In genomic region chr1:18170444-18170843, GRCh38 we compare ENCODE assay signal across 36 cellular contexts.
"Had no signal": no experiment of that assay in that cellular context is flagged by ENCODE, and none has a peak within 500 bp of the region (broad histone marks: within the 10 kb centered on the region; RNA-seq: fewer than 3 reads in every experiment).

No MANE protein-coding gene starts in this region.

- H3K4me1 ChIP-seq: body of pancreas, breast epithelium had no signal

- H3K27ac Mint-ChIP-seq: activated B cell treated with CpG ODN at 0.5 μM for 24 hours; activated CD4-positive, alpha-beta memory T cell treated with anti-CD3 and anti-CD28 coated beads for 36 hours; activated CD4-positive, alpha-beta T cell treated with anti-CD3 and anti-CD28 coated beads, Interleukin-2, amount 10 ng/mL, durations not matched to agents 24 days and 14 days; activated CD8-positive, alpha-beta T cell treated with anti-CD3 and anti-CD28 coated beads for 36 hours; activated naive CD4-positive, alpha-beta T cell treated with anti-CD3 and anti-CD28 coated beads for 36 hours; activated naive CD4-positive, alpha-beta T cell treated with anti-CD3 and anti-CD28 coated beads, Interleukin-2, amount 50 U/mL, for 72 hours; activated naive CD8-positive, alpha-beta T cell treated with anti-CD3 and anti-CD28 coated beads for 36 hours; activated T-cell treated with anti-CD3 and anti-CD28 coated beads, Interleukin-2, amount 50 U/mL, for 72 hours; activated T-helper 1 cell treated with anti-CD3 and anti-CD28 coated beads, Interleukin-12 subunit alpha, Interleukin-12 subunit beta, Interleukin-2, Interleukin-4 antibody, amounts not matched to agents 30 ng/mL and 10 ng/mL and 1 ng/mL, durations not matched to agents 14 hours and 24 hours and 36 hours; activated T-helper 17 cell treated with anti-CD3 and anti-CD28 coated beads, Interleukin-2, amount 50 U/mL, for 72 hours; T-helper 1 cell treated with Interleukin-12 subunit alpha and Interleukin-12 subunit beta and Interleukin-4 antibody, amounts not matched to agents 30 μg/mL and 1 μg/mL, for 36 hours; T-helper 2 cell treated with Interferon-gamma antibody and Interleukin-4, amounts not matched to agents 5 μg/mL and 100 μg/mL, for 36 hours had no signal

- H3K27ac ChIP-seq: adrenal gland, body of pancreas, brain microvascular endothelial cell, breast epithelium, VCaP had no signal

- FAIRE-seq: astrocyte, TTC549 had no signal

- DNase-seq: activated B cell treated with CpG ODN at 0.5 μM for 24 hours; activated CD4-positive, alpha-beta memory T cell treated with anti-CD3 and anti-CD28 coated beads for 36 hours; activated CD4-positive, alpha-beta T cell treated with anti-CD3 and anti-CD28 coated beads for 4 hours; activated CD4-positive, alpha-beta T cell treated with anti-CD3 and anti-CD28 coated beads, Interleukin-2, amount 10 ng/mL, durations not matched to agents 24 days and 14 days; activated CD4-positive, alpha-beta T cell treated with anti-CD3 and anti-CD28 coated beads, Interleukin-2, amount 50 U/mL, for 1 hour; activated CD4-positive, alpha-beta T cell treated with anti-CD3 and anti-CD28 coated beads, Interleukin-2, amount 50 U/mL, for 4 hours; activated CD4-positive, CD25-positive, alpha-beta regulatory T cell treated with anti-CD3 and anti-CD28 coated beads, Interleukin-2, amount 50 U/mL, for 72 hours; activated CD8-positive, alpha-beta memory T cell treated with anti-CD3 and anti-CD28 coated beads, Interleukin-2, amount 50 U/mL, for 4 hours; activated CD8-positive, alpha-beta T cell treated with anti-CD3 and anti-CD28 coated beads for 36 hours; activated effector memory CD4-positive, alpha-beta T cell treated with anti-CD3 and anti-CD28 coated beads, Interleukin-2, amount 50 U/mL, for 16 hours; activated gamma-delta T cell treated with Interleukin-2 at 50 U/mL for 16 hours; activated naive CD4-positive, alpha-beta T cell; activated naive CD4-positive, alpha-beta T cell treated with anti-CD3 and anti-CD28 coated beads for 36 hours; activated naive CD4-positive, alpha-beta T cell treated with anti-CD3 and anti-CD28 coated beads, Interleukin-2, amount 50 U/mL, for 16 hours; activated naive CD8-positive, alpha-beta T cell treated with anti-CD3 and anti-CD28 coated beads for 36 hours; activated T-cell treated with anti-CD3 and anti-CD28 coated beads for 4 hours; activated T-cell treated with anti-CD3 and anti-CD28 coated beads, Interleukin-2, amount 50 U/mL, for 1 hour; activated T-cell treated with anti-CD3 and anti-CD28 coated beads, Interleukin-2, amount 50 U/mL, for 4 hours; activated T-cell treated with anti-CD3 and anti-CD28 coated beads, Interleukin-2, amount 50 U/mL, for 72 hours; adrenal gland; amniotic stem cell; body of pancreas; brain microvascular endothelial cell; central memory CD4-positive, alpha-beta T cell; T-helper 1 cell; T-helper 2 cell; T-helper 9 cell had no signal

- H3K36me3 ChIP-seq: adrenal gland, brain microvascular endothelial cell, breast epithelium had no signal

- H3K4me3 ChIP-seq: adrenal gland, body of pancreas, breast epithelium had no signal

- H3K27me3 ChIP-seq: adrenal gland, brain microvascular endothelial cell had no signal

- H3K4me3 Mint-ChIP-seq: activated B cell treated with CpG ODN at 0.5 μM for 24 hours; activated CD4-positive, alpha-beta memory T cell treated with anti-CD3 and anti-CD28 coated beads for 36 hours; activated CD4-positive, alpha-beta T cell treated with anti-CD3 and anti-CD28 coated beads, Interleukin-2, amount 10 ng/mL, durations not matched to agents 24 days and 14 days; activated CD8-positive, alpha-beta T cell treated with anti-CD3 and anti-CD28 coated beads for 36 hours; activated naive CD4-positive, alpha-beta T cell treated with anti-CD3 and anti-CD28 coated beads for 36 hours; activated naive CD8-positive, alpha-beta T cell treated with anti-CD3 and anti-CD28 coated beads for 36 hours; activated T-cell treated with anti-CD3 and anti-CD28 coated beads, Interleukin-2, amount 50 U/mL, for 4 hours; activated T-cell treated with anti-CD3 and anti-CD28 coated beads, Interleukin-2, amount 50 U/mL, for 72 hours; activated T-helper 1 cell treated with anti-CD3 and anti-CD28 coated beads, Interleukin-12 subunit alpha, Interleukin-12 subunit beta, Interleukin-2, Interleukin-4 antibody, amounts not matched to agents 30 ng/mL and 10 ng/mL and 1 ng/mL, durations not matched to agents 14 hours and 24 hours and 36 hours; activated T-helper 17 cell treated with anti-CD3 and anti-CD28 coated beads, Interleukin-2, amount 50 U/mL, for 72 hours; T-helper 1 cell treated with Interleukin-12 subunit alpha and Interleukin-12 subunit beta and Interleukin-4 antibody, amounts not matched to agents 30 μg/mL and 1 μg/mL, for 36 hours; T-helper 2 cell treated with Interferon-gamma antibody and Interleukin-4, amounts not matched to agents 5 μg/mL and 100 μg/mL, for 36 hours had no signal

- H3K9me3 ChIP-seq: adrenal gland, body of pancreas, breast epithelium had no signal

- ATAC-seq: activated CD8-positive, alpha-beta T cell treated with anti-CD3 and anti-CD28 coated beads for 36 hours; activated naive CD4-positive, alpha-beta T cell treated with anti-CD3 and anti-CD28 coated beads, Interleukin-2, amount 50 U/mL, for 72 hours; activated T-cell treated with anti-CD3 and anti-CD28 coated beads, Interleukin-2, amount 50 U/mL, for 4 hours; activated T-cell treated with anti-CD3 and anti-CD28 coated beads, Interleukin-2, amount 50 U/mL, for 72 hours; activated T-helper 17 cell treated with anti-CD3 and anti-CD28 coated beads, Interleukin-2, amount 50 U/mL, for 72 hours; body of pancreas had no signal

- H3K4me1 Mint-ChIP-seq: activated B cell treated with CpG ODN at 0.5 μM for 24 hours; activated CD4-positive, alpha-beta T cell treated with anti-CD3 and anti-CD28 coated beads, Interleukin-2, amount 10 ng/mL, durations not matched to agents 24 days and 14 days; activated naive CD8-positive, alpha-beta T cell treated with anti-CD3 and anti-CD28 coated beads for 36 hours; activated T-helper 17 cell treated with anti-CD3 and anti-CD28 coated beads, Interleukin-2, amount 50 U/mL, for 72 hours had no signal

- H3K27me3 Mint-ChIP-seq: activated B cell treated with CpG ODN at 0.5 μM for 24 hours; activated CD4-positive, alpha-beta T cell treated with anti-CD3 and anti-CD28 coated beads, Interleukin-2, amount 10 ng/mL, durations not matched to agents 24 days and 14 days had no signal

- H3K9me3 Mint-ChIP-seq: activated B cell treated with CpG ODN at 0.5 μM for 24 hours; activated CD4-positive, alpha-beta memory T cell treated with anti-CD3 and anti-CD28 coated beads for 36 hours; activated CD4-positive, alpha-beta T cell treated with anti-CD3 and anti-CD28 coated beads, Interleukin-2, amount 10 ng/mL, durations not matched to agents 24 days and 14 days; activated CD8-positive, alpha-beta T cell treated with anti-CD3 and anti-CD28 coated beads for 36 hours; activated naive CD4-positive, alpha-beta T cell treated with anti-CD3 and anti-CD28 coated beads for 36 hours; activated naive CD4-positive, alpha-beta T cell treated with anti-CD3 and anti-CD28 coated beads, Interleukin-2, amount 50 U/mL, for 72 hours; activated naive CD8-positive, alpha-beta T cell treated with anti-CD3 and anti-CD28 coated beads for 36 hours; activated T-cell treated with anti-CD3 and anti-CD28 coated beads, Interleukin-2, amount 50 U/mL, for 4 hours; activated T-cell treated with anti-CD3 and anti-CD28 coated beads, Interleukin-2, amount 50 U/mL, for 72 hours; activated T-helper 1 cell treated with anti-CD3 and anti-CD28 coated beads, Interleukin-12 subunit alpha, Interleukin-12 subunit beta, Interleukin-2, Interleukin-4 antibody, amounts not matched to agents 30 ng/mL and 10 ng/mL and 1 ng/mL, durations not matched to agents 14 hours and 24 hours and 36 hours; activated T-helper 17 cell treated with anti-CD3 and anti-CD28 coated beads, Interleukin-2, amount 50 U/mL, for 72 hours; T-helper 1 cell treated with Interleukin-12 subunit alpha and Interleukin-12 subunit beta and Interleukin-4 antibody, amounts not matched to agents 30 μg/mL and 1 μg/mL, for 36 hours; T-helper 2 cell treated with Interferon-gamma antibody and Interleukin-4, amounts not matched to agents 5 μg/mL and 100 μg/mL, for 36 hours had no signal

- H3K36me3 Mint-ChIP-seq: activated CD4-positive, alpha-beta memory T cell treated with anti-CD3 and anti-CD28 coated beads for 36 hours; activated naive CD4-positive, alpha-beta T cell treated with anti-CD3 and anti-CD28 coated beads, Interleukin-2, amount 50 U/mL, for 72 hours; activated naive CD8-positive, alpha-beta T cell treated with anti-CD3 and anti-CD28 coated beads for 36 hours had no signal
